In genomic region chr12:56299853-56300643, GRCh38 we compare ENCODE assay signal across 8 cellular contexts. TPM values are rescaled to one million over a fixed set of nuclear protein-coding genes. Genes with fewer than 3 reads are reported as not detected.
DNase-seq lines count a peak whose midpoint lies in the region; ATAC-seq and TF ChIP-seq lines count a peak whose summit lies in the region.

CS (minus strand) TSS chr12:56300330; CDS start chr12:56300201, 129 bp downstream.

- TF ChIP-seq CTCF in GM13977 (IDR thresholded peaks at IDR 0.05; ENCODE audit: extremely low read depth, insufficient read depth, missing control alignments) (no peak), progenitor cell of endocrine pancreas (IDR thresholded peaks at IDR 0.05; ENCODE audit: unreplicated experiment) (no peak)

- ATAC-seq in HG02884 (IDR thresholded peaks at IDR 0.05; ENCODE audit: unreplicated experiment) (peak; percentile 93), left cardiac atrium (peak; percentile 97 to 99)

- DNase-seq in GM13977 (ENCODE audit: low spot score) (peak; percentile 95), NCI-H1694 (lab: John Stamatoyannopoulos, UW) (peak; percentile 90), amniotic stem cell (lab: John Stamatoyannopoulos, UW) (peak; percentile 97), left cardiac atrium (peak; percentile 99), progenitor cell of endocrine pancreas (ENCODE audit: low spot score, unreplicated experiment) (peak; percentile 97), ureter (ENCODE audit: low spot score) (peak; percentile 99)

- peak within 1 kb of the TSS; percentile 91 for H3K27ac Mint-ChIP-seq in T-helper 1 cell treated with Interleukin-12 subunit alpha and Interleukin-12 subunit beta and Interleukin-4 antibody, amounts not matched to agents 30 μg/mL and 1 μg/mL, for 36 hours
- peak within 1 kb of the TSS; percentile 97 for H3K27ac Mint-ChIP-seq in progenitor cell of endocrine pancreas

- peaks cover 15% of the 10 kb centered on the region for H3K36me3 Mint-ChIP-seq in T-helper 1 cell treated with Interleukin-12 subunit alpha and Interleukin-12 subunit beta and Interleukin-4 antibody, amounts not matched to agents 30 μg/mL and 1 μg/mL, for 36 hours (ENCODE audit: low read depth)
- H3K36me3 Mint-ChIP-seq in progenitor cell of endocrine pancreas (ENCODE audit: insufficient read depth): peaks cover 3% of the 10 kb centered on the region

- intact Hi-C loops in left cardiac atrium (cut with DNase I): no loop called here

- H3K4me1 Mint-ChIP-seq in T-helper 1 cell treated with Interleukin-12 subunit alpha and Interleukin-12 subunit beta and Interleukin-4 antibody, amounts not matched to agents 30 μg/mL and 1 μg/mL, for 36 hours (ENCODE audit: low read depth): peaks cover 36% of the 10 kb centered on the region
- peaks cover 20% of the 10 kb centered on the region for H3K4me1 Mint-ChIP-seq in progenitor cell of endocrine pancreas (ENCODE audit: low read depth)

- no peaks in the 10 kb centered on the region for H3K27me3 Mint-ChIP-seq in T-helper 1 cell treated with Interleukin-12 subunit alpha and Interleukin-12 subunit beta and Interleukin-4 antibody, amounts not matched to agents 30 μg/mL and 1 μg/mL, for 36 hours (ENCODE audit: low read depth)
- no peaks in the 10 kb centered on the region for H3K27me3 Mint-ChIP-seq in progenitor cell of endocrine pancreas

- in situ Hi-C loops in GM13977 (cut with MboI; ENCODE audit: low pct_unique_long_range_greater_than_20kb, low sequenced_read_pairs, unreplicated experiment): no loop called here

- H3K9me3 Mint-ChIP-seq in T-helper 1 cell treated with Interleukin-12 subunit alpha and Interleukin-12 subunit beta and Interleukin-4 antibody, amounts not matched to agents 30 μg/mL and 1 μg/mL, for 36 hours: no peaks in the 10 kb centered on the region
- no peaks in the 10 kb centered on the region for H3K9me3 Mint-ChIP-seq in progenitor cell of endocrine pancreas (ENCODE audit: low read depth)

- H3K4me3 Mint-ChIP-seq in T-helper 1 cell treated with Interleukin-12 subunit alpha and Interleukin-12 subunit beta and Interleukin-4 antibody, amounts not matched to agents 30 μg/mL and 1 μg/mL, for 36 hours: peak within 1 kb of the TSS; percentile 96
- peak within 1 kb of the TSS; percentile 96 for H3K4me3 Mint-ChIP-seq in progenitor cell of endocrine pancreas (ENCODE audit: low read depth)

RNA-seq across cellular contexts. Expression of gene CS, which starts in this region (rescaled TPM):
- total RNA-seq in left cardiac atrium: 100 to 1,000 TPM; 526 to 581 TPM
- total RNA-seq in progenitor cell of endocrine pancreas: 209 and 216 TPM in 2 replicates
- total RNA-seq in ureter: 196 TPM

Comparison
In these comparisons a context has a peak if more than half of its experiments do, and no peak if none do; other contexts are left out.
1. Peak in every context shown above with its lines: DNase-seq and ATAC-seq.